10 cellular contexts compared by ENCODE assay signal in the genomic region with DNA sequence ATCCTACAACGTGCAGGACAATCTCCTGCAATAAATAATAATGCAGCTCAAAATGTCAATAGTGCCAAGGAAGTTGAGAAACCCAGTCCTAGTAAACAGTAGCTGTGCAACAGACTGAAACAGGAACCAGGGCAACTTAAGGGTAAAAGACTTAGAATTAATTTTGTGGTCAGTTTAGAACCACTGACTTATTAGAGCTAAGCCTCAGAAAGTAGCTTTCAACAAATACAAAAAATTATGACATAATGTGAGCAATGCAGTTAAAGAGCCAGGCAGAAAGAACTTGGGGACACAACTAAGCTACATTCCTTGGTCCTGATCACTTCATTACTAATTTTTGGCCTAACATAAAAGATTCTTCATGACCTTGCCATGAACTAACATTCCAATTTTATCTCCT.
DNase-seq lines count a peak whose midpoint lies in the region; ATAC-seq and TF ChIP-seq lines count a peak whose summit lies in the region.
"Had no signal": no experiment of that assay in that cellular context is flagged by ENCODE, and none has a peak within 500 bp of the region (broad histone marks: within the 10 kb centered on the region; RNA-seq: fewer than 3 reads in every experiment).

No MANE protein-coding gene starts in this region.

- H3K9me3 ChIP-seq in lower lobe of right lung: peaks cover 3% of the 10 kb centered on the region

- H3K36me3 ChIP-seq in lower lobe of right lung: no peaks in the 10 kb centered on the region
- H3K36me3 ChIP-seq: gastroesophageal sphincter had no signal

- no peak for TF ChIP-seq CTCF in lower lobe of right lung (IDR thresholded peaks at IDR 0.05)

- ATAC-seq in GM19023 (IDR thresholded peaks at IDR 0.05; ENCODE audit: unreplicated experiment): peak; percentile 78
- ATAC-seq in HG02642 (IDR thresholded peaks at IDR 0.05; ENCODE audit: poor library complexity, unreplicated experiment): peak; percentile 76
- ATAC-seq in HG03571 (IDR thresholded peaks at IDR 0.05; ENCODE audit: unreplicated experiment): peak; percentile 85
- peak; percentile 46 to 66 for ATAC-seq in lower lobe of right lung
- ATAC-seq: gastroesophageal sphincter had no signal

- H3K27me3 ChIP-seq in lower lobe of right lung (ENCODE audit: low read depth): no peaks in the 10 kb centered on the region
- H3K27me3 ChIP-seq: gastroesophageal sphincter had no signal

- H3K27ac ChIP-seq in lower lobe of right lung: no peak overlapping the region
- H3K27ac ChIP-seq: gastroesophageal sphincter had no signal

- no peak overlapping the region for H3K4me3 ChIP-seq in lower lobe of right lung
- H3K4me3 ChIP-seq: gastroesophageal sphincter had no signal

- no peak for DNase-seq in lower lobe of right lung
- DNase-seq in NCI-H128 (lab: John Stamatoyannopoulos, UW; ENCODE audit: unreplicated experiment): no peak
- no peak for DNase-seq in NCI-H2227 treated with DMSO at 0.1 percent for 48 hours (lab: John Stamatoyannopoulos, UW)
- DNase-seq in retina: no peak
- no peak for DNase-seq in NCI-H510A treated with DMSO at 0.1 percent for 48 hours (lab: John Stamatoyannopoulos, UW)
- DNase-seq: activated CD4-positive, alpha-beta T cell treated with anti-CD3 and anti-CD28 coated beads, Interleukin-2, amount 10 ng/mL, durations not matched to agents 7 days and 5 days had no signal

- intact Hi-C loops in lower lobe of right lung (cut with DNase I): no loop called here

- peaks cover 4% of the 10 kb centered on the region for H3K4me1 ChIP-seq in lower lobe of right lung
- H3K4me1 ChIP-seq: gastroesophageal sphincter had no signal
